In the genomic region with DNA sequence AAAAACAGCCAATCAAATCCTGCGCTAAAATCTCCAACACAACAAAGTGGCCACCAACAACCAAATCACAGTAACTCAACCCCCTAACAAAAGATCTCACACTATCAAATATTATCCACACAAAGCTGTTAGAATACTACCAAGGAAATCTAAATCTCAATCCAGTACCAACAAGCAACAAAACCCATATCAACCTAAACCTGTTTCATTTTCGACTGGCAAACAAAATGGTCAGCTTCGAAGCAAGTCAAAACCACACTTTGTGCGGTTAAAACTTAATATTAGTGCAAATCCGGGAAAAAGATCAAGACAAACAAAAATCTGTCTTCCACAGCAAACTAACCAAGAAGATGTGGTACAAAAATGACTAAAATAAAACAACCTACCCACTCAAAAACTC, we compare ENCODE assay signal across 37 cellular contexts. TPM values are rescaled to one million over a fixed set of nuclear protein-coding genes. Genes with fewer than 3 reads are reported as not detected.
"Had no signal": no experiment of that assay in that cellular context is flagged by ENCODE, and none has a peak within 500 bp of the region (broad histone marks: within the 10 kb centered on the region; RNA-seq: fewer than 3 reads in every experiment).

No MANE protein-coding gene starts in this region.

- H3K27me3 ChIP-seq: SJCRH30 had no signal

- DNase-seq: Karpas-422, KG1, NCI-H1048, NCI-H1092 treated with DMSO at 0.1 percent for 48 hours, NCI-H1105 treated with DMSO at 0.1 percent for 48 hours, NCI-H1417, NCI-H1436, NCI-H146, NCI-H1694, NCI-H187, NCI-H1930, NCI-H2029 treated with DMSO at 0.1 percent for 48 hours, NCI-H2081 treated with DMSO at 0.1 percent for 48 hours, NCI-H2107, NCI-H2171, NCI-H226, NCI-H446 treated with DMSO at 0.1 percent for 48 hours, NCI-H510A, NCI-H524, NCI-H526, NCI-H69, NCI-H748 treated with DMSO at 0.1 percent for 48 hours, NCI-H82, PC-9, SHP77, SIG-M5, SJCRH30, T-cell had no signal

- H3K4me3 ChIP-seq: PC-9, SJCRH30, SK-N-MC had no signal

- H3K36me3 ChIP-seq: SJCRH30 had no signal

- ATAC-seq: Panc1, Right ventricle myocardium inferior, T-cell had no signal

- H2AFZ ChIP-seq: PC-9 had no signal

- H3K4me1 ChIP-seq: SJCRH30 had no signal

- H3K4me2 ChIP-seq: PC-9 had no signal

- H3K9me3 ChIP-seq: SJCRH30 had no signal

- H3K27ac ChIP-seq: PC-9, RWPE1, SJCRH30, SK-N-MC had no signal

RNA-seq across cellular contexts. Expression of gene MUC7, which starts 28.7 kb away (rescaled TPM):
- total RNA-seq: LHCN-M2, MCF 10A, OCI-LY7, PC-9, Right ventricle myocardium inferior, RPMI7951, T-cell had no signal

RNA-seq across cellular contexts. Expression of gene OPRPN, which starts 45.6 kb away (rescaled TPM):
- total RNA-seq: LHCN-M2, MCF 10A, OCI-LY7, PC-9, Right ventricle myocardium inferior, RPMI7951, SJCRH30, SK-MEL-5, T-cell had no signal
